ENCODE assay signal across 8 cellular contexts in genomic region chr1:51560895-51561294, GRCh38. TPM values are rescaled to one million over a fixed set of nuclear protein-coding genes. Genes with fewer than 3 reads are reported as not detected.
A peak's percentile ranks its signal among the peaks of the same experiment; 100 is the strongest.
DNase-seq lines count a peak whose midpoint lies in the region; ATAC-seq and TF ChIP-seq lines count a peak whose summit lies in the region.
"Not testable (repeated sequence)": the region's sequence is repeated elsewhere in the genome, so short reads cannot be mapped to it uniquely, and the experiment has no call there.

No MANE protein-coding gene starts in this region.

- WGBS in mesendoderm (ENCODE audit: extremely low coverage, insufficient coverage, low lambda C conversion rate): no CpG with 5 or more reads among the region's 8 CpGs

- not testable (repeated sequence) for H2BK120ac ChIP-seq in mesendoderm (ENCODE audit: low read depth, low read length)

- in situ Hi-C loops in gastrocnemius medialis (cut with MboI; ENCODE audit: low sequenced_read_pairs in 4 of 4): not testable (repeated sequence)

- not testable (repeated sequence) for H3K79me1 ChIP-seq in mesendoderm (ENCODE audit: low read length)

- H3K4ac ChIP-seq in mesendoderm (ENCODE audit: low read depth, low read length): not testable (repeated sequence)

- peak overlapping the region; percentile 34 for H3K56ac ChIP-seq in mesendoderm (ENCODE audit: low read length)

- H3K23ac ChIP-seq in mesendoderm (ENCODE audit: low read length): not testable (repeated sequence)

- H3K18ac ChIP-seq in mesendoderm (ENCODE audit: low read length): not testable (repeated sequence)

- H3K4me2 ChIP-seq in mesendoderm (ENCODE audit: low read length): not testable (repeated sequence)

- TF ChIP-seq CTCF in C4-2B (conservative IDR thresholded peaks at IDR 0.05); RWPE2 (IDR thresholded peaks at IDR 0.05; ENCODE audit: poor library complexity, severe bottlenecking); left ventricle myocardium inferior (IDR thresholded peaks at IDR 0.05; ENCODE audit: borderline replicate concordance); left lung (IDR thresholded peaks at IDR 0.05); gastrocnemius medialis (IDR thresholded peaks at IDR 0.05 in 4 of 5, conservative IDR thresholded peaks at IDR 0.05 in 1 of 5); upper lobe of right lung (IDR thresholded peaks at IDR 0.05): not testable (repeated sequence)

- H2BK5ac ChIP-seq in mesendoderm (ENCODE audit: low read length): not testable (repeated sequence)

- H3K9me3 ChIP-seq in RWPE2 (ENCODE audit: severe bottlenecking); left ventricle myocardium inferior (replicated peaks); left lung; gastrocnemius medialis; upper lobe of right lung: not testable (repeated sequence)

- H2AK5ac ChIP-seq in mesendoderm (ENCODE audit: low read length): not testable (repeated sequence)

- not testable (repeated sequence) for H3K36me3 ChIP-seq in RWPE2 (ENCODE audit: low read depth); left ventricle myocardium inferior; left lung; mesendoderm (ENCODE audit: control insufficient read depth, insufficient read depth, low read length); gastrocnemius medialis; upper lobe of right lung

- not testable (repeated sequence) for H3K27me3 ChIP-seq in RWPE2 (ENCODE audit: insufficient read depth, poor library complexity, severe bottlenecking); left ventricle myocardium inferior (ENCODE audit: low read depth); left lung; mesendoderm (ENCODE audit: insufficient read depth, low read length, poor library complexity); gastrocnemius medialis; upper lobe of right lung

- H3K4me1 ChIP-seq in RWPE2 (ENCODE audit: insufficient read depth, poor library complexity, severe bottlenecking) (peaks cover 43% of the 10 kb centered on the region), left ventricle myocardium inferior (peaks cover 43% of the 10 kb centered on the region), gastrocnemius medialis (peaks cover 44 to 57% of the 10 kb centered on the region in 2 donors)
- not testable (repeated sequence) for H3K4me1 ChIP-seq in left lung; mesendoderm (ENCODE audit: control insufficient read depth, low read depth, low read length); upper lobe of right lung

- H3K4me3 ChIP-seq in RWPE2 (ENCODE audit: severe bottlenecking); left ventricle myocardium inferior; left lung; mesendoderm (ENCODE audit: low read length); gastrocnemius medialis; upper lobe of right lung: not testable (repeated sequence)

- intact Hi-C loops in Right ventricle myocardium superior (cut with DNase I); left ventricle myocardium inferior (cut with micrococcal nuclease); left lung (cut with DNase I); upper lobe of right lung (cut with DNase I): not testable (repeated sequence)
- intact Hi-C loops in gastrocnemius medialis (cut with DNase I; ENCODE audit: low total_unique reads): loop anchor here (1.0 to 10.0 kb wide), 4 partner anchors 42 to 318 kb away; partner anchors contain the start of genes EPS15 and NRDC

- H4K8ac ChIP-seq in mesendoderm (ENCODE audit: low read depth, low read length): not testable (repeated sequence)

- not testable (repeated sequence) for H4K5ac ChIP-seq in mesendoderm (ENCODE audit: low read length)

- not testable (repeated sequence) for H2BK15ac ChIP-seq in mesendoderm (replicated peaks; ENCODE audit: low read depth)

- not testable (repeated sequence) for H3K9ac ChIP-seq in mesendoderm (ENCODE audit: low read length)

- not testable (repeated sequence) for ATAC-seq in RWPE2 (ENCODE audit: low read depth)
- peak; percentile 50 for ATAC-seq in Right ventricle myocardium superior (ENCODE audit: poor library complexity)
- ATAC-seq in left lung: peak; percentile 44
- ATAC-seq in gastrocnemius medialis: peak; percentile 35 to 38
- peak; percentile 43 for ATAC-seq in upper lobe of right lung

- H3K27ac ChIP-seq in C4-2B (peak overlapping the region; percentile 58), RWPE2 (ENCODE audit: poor library complexity, severe bottlenecking) (peak overlapping the region; percentile 96), left ventricle myocardium inferior (replicated peaks) (peak overlapping the region; percentile 36), gastrocnemius medialis (peak overlapping the region; percentile 91 to 94 (median 93))
- not testable (repeated sequence) for H3K27ac ChIP-seq in left lung; mesendoderm (ENCODE audit: low read depth, low read length); upper lobe of right lung

- DNase-seq in RWPE2 (ENCODE audit: low spot score); Right ventricle myocardium superior; left ventricle myocardium inferior; left lung; mesendoderm; upper lobe of right lung: not testable (repeated sequence)
- DNase-seq in gastrocnemius medialis: peak; percentile 53 to 85

- not testable (repeated sequence) for H3K79me2 ChIP-seq in mesendoderm (ENCODE audit: control insufficient read depth, insufficient read depth, low read length)

- TF ChIP-seq POLR2A in gastrocnemius medialis (IDR thresholded peaks at IDR 0.05): peak in 1 of 2 donors; percentile 8

RNA-seq across cellular contexts. Expression of gene EPS15, which starts 41.8 kb away (rescaled TPM):
- 72.5 TPM for total RNA-seq in Right ventricle myocardium superior
- total RNA-seq in left ventricle myocardium inferior: 64.5 TPM
- total RNA-seq in left lung: 10 to 100 TPM; 67.2 to 79.0 TPM
- 28.0 TPM for polyA plus RNA-seq in mesendoderm (2013, experiment 1 of 2)
- 29.8 TPM for polyA plus RNA-seq in mesendoderm (2013, experiment 2 of 2)
- 100 to 1,000 TPM in 1 of 4 donors, 10 to 100 TPM in 3; 44.8 to 121 (median 71.0) TPM for total RNA-seq in gastrocnemius medialis
- total RNA-seq in upper lobe of right lung: 88.5 TPM

RNA-seq across cellular contexts. Expression of gene OSBPL9, which starts 56.0 kb away (rescaled TPM):
- total RNA-seq in Right ventricle myocardium superior (41.7 TPM), left ventricle myocardium inferior (55.8 TPM), left lung (10 to 100 TPM; 63.1 to 73.3 TPM), gastrocnemius medialis (100 to 1,000 TPM in 3 of 4 donors, 10 to 100 TPM in 1; 65.8 to 206 (median 136) TPM), upper lobe of right lung (72.7 TPM)
- 45.4 TPM for polyA plus RNA-seq in mesendoderm (2013, experiment 1 of 2)
- polyA plus RNA-seq in mesendoderm (2013, experiment 2 of 2): 46.3 TPM
